15 cellular contexts compared by ENCODE assay signal in the genomic region with DNA sequence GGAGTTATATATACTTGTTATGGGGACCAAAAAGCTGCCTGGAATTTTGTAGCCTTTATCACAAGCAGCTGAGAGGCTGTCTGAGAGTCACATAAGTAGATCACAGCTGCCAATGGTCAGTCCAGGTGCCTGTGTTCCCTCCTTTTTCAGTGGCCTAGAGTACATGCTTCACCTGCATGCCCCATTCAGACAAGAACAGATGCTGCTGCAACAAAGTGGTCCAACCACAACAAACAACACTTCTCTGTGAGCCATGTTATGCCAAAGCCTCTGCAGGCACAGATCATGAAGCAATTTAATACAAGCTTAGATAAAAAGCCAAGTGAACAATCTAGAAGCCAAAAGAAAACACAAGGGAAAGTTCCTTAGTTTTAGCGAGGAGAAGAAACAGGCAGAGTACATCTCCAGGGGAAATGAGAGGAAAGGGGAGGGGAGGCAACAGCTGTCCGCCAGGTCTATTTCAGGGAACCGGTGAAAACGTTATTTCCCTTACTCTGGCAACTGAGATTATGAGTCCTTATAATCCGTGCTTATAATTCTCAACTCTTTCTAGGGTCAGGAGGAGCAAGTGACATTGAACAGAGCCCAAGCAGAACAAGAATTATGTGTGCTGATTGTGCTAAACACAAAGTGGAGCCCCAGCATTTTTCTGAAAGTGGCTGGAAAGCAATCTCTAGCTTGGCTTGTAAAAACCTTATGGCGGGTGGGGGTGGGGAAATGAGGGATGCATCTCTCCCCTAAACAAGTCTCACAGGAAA.
A peak's percentile ranks its signal among the peaks of the same experiment; 100 is the strongest.
DNase-seq lines count a peak whose midpoint lies in the region; ATAC-seq and TF ChIP-seq lines count a peak whose summit lies in the region.
"Had no signal": no experiment of that assay in that cellular context is flagged by ENCODE, and none has a peak within 500 bp of the region (broad histone marks: within the 10 kb centered on the region; RNA-seq: fewer than 3 reads in every experiment).

No MANE protein-coding gene starts in this region.

- no peak overlapping the region for H3K18ac ChIP-seq in mesendoderm (ENCODE audit: low read length)

- H3K4ac ChIP-seq in mesendoderm (ENCODE audit: low read depth, low read length), result no peak overlapping the region

- H4K5ac ChIP-seq in mesendoderm (ENCODE audit: low read length), result no peak overlapping the region

- H3K4me3 Mint-ChIP-seq in type B pancreatic cell, result no peak overlapping the region
- H3K4me3 Mint-ChIP-seq: activated T-cell treated with anti-CD3 and anti-CD28 coated beads, Interleukin-2, amount 50 U/mL, for 72 hours had no signal

- H3K27me3 ChIP-seq in mesendoderm (ENCODE audit: insufficient read depth, low read length, poor library complexity), result no peaks in the 10 kb centered on the region
- H3K27me3 ChIP-seq: gastrocnemius medialis, tibial artery had no signal

- H3K4me3 ChIP-seq in mesendoderm (ENCODE audit: low read length), result no peak overlapping the region
- H3K4me3 ChIP-seq: gastrocnemius medialis, tibial artery had no signal

- H3K4me1 Mint-ChIP-seq in type B pancreatic cell (ENCODE audit: unreplicated experiment), result peaks cover 42% of the 10 kb centered on the region

- no peak overlapping the region for H3K56ac ChIP-seq in mesendoderm (ENCODE audit: low read length)

- no CpG with 5 or more reads among the region's 6 CpGs for WGBS in mesendoderm (ENCODE audit: extremely low coverage, insufficient coverage, low lambda C conversion rate)

- no peak overlapping the region for H4K8ac ChIP-seq in mesendoderm (ENCODE audit: low read depth, low read length)

- H3K9me3 Mint-ChIP-seq in type B pancreatic cell, result peaks cover 4% of the 10 kb centered on the region
- H3K9me3 Mint-ChIP-seq: activated T-cell treated with anti-CD3 and anti-CD28 coated beads, Interleukin-2, amount 50 U/mL, for 72 hours; naive thymus-derived CD8-positive, alpha-beta T cell had no signal

- no peak for ATAC-seq in GM21619 (IDR thresholded peaks at IDR 0.05; ENCODE audit: unreplicated experiment)
- ATAC-seq: activated T-cell treated with anti-CD3 and anti-CD28 coated beads, Interleukin-2, amount 50 U/mL, for 72 hours; gastrocnemius medialis had no signal

- H3K9ac ChIP-seq in mesendoderm (ENCODE audit: low read length), result no peak overlapping the region

- no peaks in the 10 kb centered on the region for H3K36me3 ChIP-seq in mesendoderm (ENCODE audit: control insufficient read depth, insufficient read depth, low read length)
- H3K36me3 ChIP-seq: gastrocnemius medialis, tibial artery had no signal

- no peaks in the 10 kb centered on the region for H3K79me1 ChIP-seq in mesendoderm (ENCODE audit: low read length)

- H2BK15ac ChIP-seq in mesendoderm (replicated peaks; ENCODE audit: low read depth), result no peak overlapping the region

- H2BK5ac ChIP-seq in mesendoderm (ENCODE audit: low read length), result no peak overlapping the region

- no peaks in the 10 kb centered on the region for H3K79me2 ChIP-seq in mesendoderm (ENCODE audit: control insufficient read depth, insufficient read depth, low read length)

- peak overlapping the region; percentile 5 for H3K27ac Mint-ChIP-seq in type B pancreatic cell
- H3K27ac Mint-ChIP-seq: activated T-cell treated with anti-CD3 and anti-CD28 coated beads, Interleukin-2, amount 50 U/mL, for 72 hours had no signal

- H3K4me2 ChIP-seq in mesendoderm (ENCODE audit: low read length), result no peak overlapping the region

- no peak overlapping the region for H2BK120ac ChIP-seq in mesendoderm (ENCODE audit: low read depth, low read length)

- H3K27me3 Mint-ChIP-seq in type B pancreatic cell, result no peaks in the 10 kb centered on the region
- H3K27me3 Mint-ChIP-seq: naive thymus-derived CD8-positive, alpha-beta T cell had no signal

- H3K23ac ChIP-seq in mesendoderm (ENCODE audit: low read length), result no peak overlapping the region

- H3K27ac ChIP-seq in cingulate gyrus (ENCODE audit: low read depth, low read length), result peak overlapping the region; percentile 98
- H3K27ac ChIP-seq in mesendoderm (ENCODE audit: low read depth, low read length), result no peak overlapping the region
- H3K27ac ChIP-seq: gastrocnemius medialis, tibial artery had no signal

- TF ChIP-seq CTCF in type B pancreatic cell (conservative IDR thresholded peaks at IDR 0.05), result no peak

- H3K36me3 Mint-ChIP-seq in type B pancreatic cell, result peaks cover 7% of the 10 kb centered on the region

- peak; percentile 53 for DNase-seq in NCI-H748 (lab: John Stamatoyannopoulos, UW; ENCODE audit: unreplicated experiment)
- DNase-seq in NCI-H748 treated with DMSO at 0.1 percent for 48 hours (lab: John Stamatoyannopoulos, UW), result no peak
- peak; percentile 30 for DNase-seq in myocyte (ENCODE audit: low read depth)
- DNase-seq in type B pancreatic cell (ENCODE audit: extremely low spot score, unreplicated experiment), result no peak
- no peak for DNase-seq in mesendoderm
- no peak for DNase-seq in activated CD4-positive, alpha-beta T cell treated with anti-CD3 and anti-CD28 coated beads, Interleukin-2, amount 50 U/mL, for 48 hours
- DNase-seq: activated CD4-positive, CD25-positive, alpha-beta regulatory T cell treated with anti-CD3 and anti-CD28 coated beads, Interleukin-2, amount 50 U/mL, for 72 hours; activated T-cell treated with anti-CD3 and anti-CD28 coated beads, Interleukin-2, amount 50 U/mL, for 72 hours; aorta; gastrocnemius medialis; NCI-H2081; tibial artery had no signal

- no peak overlapping the region for H2AK5ac ChIP-seq in mesendoderm (ENCODE audit: low read length)

- no peaks in the 10 kb centered on the region for H3K4me1 ChIP-seq in mesendoderm (ENCODE audit: control insufficient read depth, low read depth, low read length)

Comparison
In these comparisons a context has a peak if more than half of its experiments do, and no peak if none do; other contexts are left out.
1. DNase-seq: peak in NCI-H748 (single experiment) and myocyte (single experiment); none in NCI-H748 treated with DMSO at 0.1 percent for 48 hours (single experiment), type B pancreatic cell (single experiment), mesendoderm (single experiment) and activated CD4-positive, alpha-beta T cell treated with anti-CD3 and anti-CD28 coated beads, Interleukin-2, amount 50 U/mL, for 48 hours (0 of 2).